ENCODE assay signal across 1 cellular context in the genomic region with DNA sequence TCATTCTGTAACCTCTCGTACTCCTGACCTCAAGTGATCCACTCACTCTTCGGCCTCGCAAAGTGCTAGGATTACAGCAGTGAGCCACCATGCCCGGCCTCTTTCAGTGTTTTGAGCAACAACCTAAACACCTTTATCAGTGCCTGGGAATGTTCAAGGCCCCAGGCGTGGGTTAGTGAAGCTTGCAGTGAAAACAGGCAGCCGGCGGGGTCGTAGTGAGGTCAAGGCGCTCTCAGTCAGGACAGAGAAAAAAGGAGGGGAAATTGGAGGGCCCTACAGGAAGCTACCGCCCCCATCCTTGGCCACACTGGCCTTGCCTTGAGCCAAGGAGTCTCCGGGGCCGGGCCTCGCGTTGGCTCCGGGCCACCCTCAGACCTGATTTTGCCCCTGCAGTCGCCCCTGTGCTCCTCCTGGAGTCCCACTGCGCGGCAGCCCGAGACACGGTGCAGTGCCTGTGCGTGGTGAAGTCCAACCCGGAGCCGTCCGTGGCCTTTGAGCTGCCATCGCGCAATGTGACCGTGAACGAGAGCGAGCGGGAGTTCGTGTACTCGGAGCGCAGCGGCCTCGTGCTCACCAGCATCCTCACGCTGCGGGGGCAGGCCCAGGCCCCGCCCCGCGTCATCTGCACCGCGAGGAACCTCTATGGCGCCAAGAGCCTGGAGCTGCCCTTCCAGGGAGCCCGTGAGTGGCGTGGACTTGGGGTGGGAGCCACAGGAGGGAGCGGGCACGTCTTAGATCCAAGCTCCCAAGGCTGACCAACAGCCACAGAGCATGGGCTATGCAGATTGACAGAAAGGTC.
TF ChIP-seq lines count a peak whose summit lies in the region.

No MANE protein-coding gene starts in this region.

TF ChIP-seq in HepG2, 621 proteins besides CTCF, POLR2A, EP300 and RAD21 (continued from another document and continues in another):
- TF ChIP-seq CREM (IDR thresholded peaks at IDR 0.05) (peak; percentile 25; the same call in 1 of the 2 replicates), CREM (CRISPR knock-in tag; IDR thresholded peaks at IDR 0.05) (no peak), TAF1 (CRISPR knock-in tag; IDR thresholded peaks at IDR 0.05) (no peak), ATF1 (CRISPR knock-in tag; IDR thresholded peaks at IDR 0.05) (no peak), ZNF674 (CRISPR knock-in tag; IDR thresholded peaks at IDR 0.05; ENCODE audit: low read depth) (no peak), ZNF547 (CRISPR knock-in tag; IDR thresholded peaks at IDR 0.05) (no peak), SAFB2 (CRISPR knock-in tag; IDR thresholded peaks at IDR 0.05; ENCODE audit: borderline replicate concordance, low read depth) (no peak), GABPB1 (CRISPR knock-in tag; IDR thresholded peaks at IDR 0.05) (peak; percentile 22; the same call in 1 of the 2 replicates), ZNF614 (CRISPR knock-in tag; IDR thresholded peaks at IDR 0.05; ENCODE audit: borderline replicate concordance) (peak; percentile 81; the same call in 1 of the 2 replicates), PHF8 (CRISPR knock-in tag; IDR thresholded peaks at IDR 0.05) (no peak), ZNF709 (CRISPR knock-in tag; IDR thresholded peaks at IDR 0.05) (no peak), RFX3 (CRISPR knock-in tag; IDR thresholded peaks at IDR 0.05) (no peak), ZEB1 (IDR thresholded peaks at IDR 0.05; ENCODE audit: insufficient replicate concordance, low read depth) (no peak), MZF1 (CRISPR knock-in tag; IDR thresholded peaks at IDR 0.05; ENCODE audit: borderline replicate concordance) (no peak), ZNF720 (CRISPR knock-in tag; IDR thresholded peaks at IDR 0.05) (no peak), SALL1 (CRISPR knock-in tag; IDR thresholded peaks at IDR 0.05) (peak; percentile 87), ZBTB20 (CRISPR knock-in tag; IDR thresholded peaks at IDR 0.05; ENCODE audit: borderline replicate concordance, low read depth) (no peak), AGO2 (optimal IDR thresholded peaks at IDR 0.05; ENCODE audit: low read depth, low read length) (no peak), NBN (conservative IDR thresholded peaks at IDR 0.05) (no peak), HNRNPH1 (optimal IDR thresholded peaks at IDR 0.05; ENCODE audit: low read depth, low read length) (no peak), ZNF629 (CRISPR knock-in tag; conservative IDR thresholded peaks at IDR 0.05) (no peak)
- TF ChIP-seq, protein P1, sequence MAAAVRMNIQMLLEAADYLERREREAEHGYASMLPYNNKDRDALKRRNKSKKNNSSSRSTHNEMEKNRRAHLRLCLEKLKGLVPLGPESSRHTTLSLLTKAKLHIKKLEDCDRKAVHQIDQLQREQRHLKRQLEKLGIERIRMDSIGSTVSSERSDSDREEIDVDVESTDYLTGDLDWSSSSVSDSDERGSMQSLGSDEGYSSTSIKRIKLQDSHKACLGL (CRISPR knock-in tag; IDR thresholded peaks at IDR 0.05) = no peak
- TF ChIP-seq, protein P2, sequence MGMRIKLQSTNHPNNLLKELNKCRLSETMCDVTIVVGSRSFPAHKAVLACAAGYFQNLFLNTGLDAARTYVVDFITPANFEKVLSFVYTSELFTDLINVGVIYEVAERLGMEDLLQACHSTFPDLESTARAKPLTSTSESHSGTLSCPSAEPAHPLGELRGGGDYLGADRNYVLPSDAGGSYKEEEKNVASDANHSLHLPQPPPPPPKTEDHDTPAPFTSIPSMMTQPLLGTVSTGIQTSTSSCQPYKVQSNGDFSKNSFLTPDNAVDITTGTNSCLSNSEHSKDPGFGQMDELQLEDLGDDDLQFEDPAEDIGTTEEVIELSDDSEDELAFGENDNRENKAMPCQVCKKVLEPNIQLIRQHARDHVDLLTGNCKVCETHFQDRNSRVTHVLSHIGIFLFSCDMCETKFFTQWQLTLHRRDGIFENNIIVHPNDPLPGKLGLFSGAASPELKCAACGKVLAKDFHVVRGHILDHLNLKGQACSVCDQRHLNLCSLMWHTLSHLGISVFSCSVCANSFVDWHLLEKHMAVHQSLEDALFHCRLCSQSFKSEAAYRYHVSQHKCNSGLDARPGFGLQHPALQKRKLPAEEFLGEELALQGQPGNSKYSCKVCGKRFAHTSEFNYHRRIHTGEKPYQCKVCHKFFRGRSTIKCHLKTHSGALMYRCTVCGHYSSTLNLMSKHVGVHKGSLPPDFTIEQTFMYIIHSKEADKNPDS (CRISPR knock-in tag; IDR thresholded peaks at IDR 0.05) = no peak
- TF ChIP-seq, protein P3, sequence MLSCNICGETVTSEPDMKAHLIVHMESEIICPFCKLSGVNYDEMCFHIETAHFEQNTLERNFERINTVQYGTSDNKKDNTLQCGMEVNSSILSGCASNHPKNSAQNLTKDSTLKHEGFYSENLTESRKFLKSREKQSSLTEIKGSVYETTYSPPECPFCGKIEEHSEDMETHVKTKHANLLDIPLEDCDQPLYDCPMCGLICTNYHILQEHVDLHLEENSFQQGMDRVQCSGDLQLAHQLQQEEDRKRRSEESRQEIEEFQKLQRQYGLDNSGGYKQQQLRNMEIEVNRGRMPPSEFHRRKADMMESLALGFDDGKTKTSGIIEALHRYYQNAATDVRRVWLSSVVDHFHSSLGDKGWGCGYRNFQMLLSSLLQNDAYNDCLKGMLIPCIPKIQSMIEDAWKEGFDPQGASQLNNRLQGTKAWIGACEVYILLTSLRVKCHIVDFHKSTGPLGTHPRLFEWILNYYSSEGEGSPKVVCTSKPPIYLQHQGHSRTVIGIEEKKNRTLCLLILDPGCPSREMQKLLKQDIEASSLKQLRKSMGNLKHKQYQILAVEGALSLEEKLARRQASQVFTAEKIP (CRISPR knock-in tag; IDR thresholded peaks at IDR 0.05; ENCODE audit: borderline replicate concordance) = no peak
- TF ChIP-seq, protein P4, sequence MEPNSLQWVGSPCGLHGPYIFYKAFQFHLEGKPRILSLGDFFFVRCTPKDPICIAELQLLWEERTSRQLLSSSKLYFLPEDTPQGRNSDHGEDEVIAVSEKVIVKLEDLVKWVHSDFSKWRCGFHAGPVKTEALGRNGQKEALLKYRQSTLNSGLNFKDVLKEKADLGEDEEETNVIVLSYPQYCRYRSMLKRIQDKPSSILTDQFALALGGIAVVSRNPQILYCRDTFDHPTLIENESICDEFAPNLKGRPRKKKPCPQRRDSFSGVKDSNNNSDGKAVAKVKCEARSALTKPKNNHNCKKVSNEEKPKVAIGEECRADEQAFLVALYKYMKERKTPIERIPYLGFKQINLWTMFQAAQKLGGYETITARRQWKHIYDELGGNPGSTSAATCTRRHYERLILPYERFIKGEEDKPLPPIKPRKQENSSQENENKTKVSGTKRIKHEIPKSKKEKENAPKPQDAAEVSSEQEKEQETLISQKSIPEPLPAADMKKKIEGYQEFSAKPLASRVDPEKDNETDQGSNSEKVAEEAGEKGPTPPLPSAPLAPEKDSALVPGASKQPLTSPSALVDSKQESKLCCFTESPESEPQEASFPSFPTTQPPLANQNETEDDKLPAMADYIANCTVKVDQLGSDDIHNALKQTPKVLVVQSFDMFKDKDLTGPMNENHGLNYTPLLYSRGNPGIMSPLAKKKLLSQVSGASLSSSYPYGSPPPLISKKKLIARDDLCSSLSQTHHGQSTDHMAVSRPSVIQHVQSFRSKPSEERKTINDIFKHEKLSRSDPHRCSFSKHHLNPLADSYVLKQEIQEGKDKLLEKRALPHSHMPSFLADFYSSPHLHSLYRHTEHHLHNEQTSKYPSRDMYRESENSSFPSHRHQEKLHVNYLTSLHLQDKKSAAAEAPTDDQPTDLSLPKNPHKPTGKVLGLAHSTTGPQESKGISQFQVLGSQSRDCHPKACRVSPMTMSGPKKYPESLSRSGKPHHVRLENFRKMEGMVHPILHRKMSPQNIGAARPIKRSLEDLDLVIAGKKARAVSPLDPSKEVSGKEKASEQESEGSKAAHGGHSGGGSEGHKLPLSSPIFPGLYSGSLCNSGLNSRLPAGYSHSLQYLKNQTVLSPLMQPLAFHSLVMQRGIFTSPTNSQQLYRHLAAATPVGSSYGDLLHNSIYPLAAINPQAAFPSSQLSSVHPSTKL (CRISPR knock-in tag; IDR thresholded peaks at IDR 0.05) = peak; percentile 72
- TF ChIP-seq, protein P5, sequence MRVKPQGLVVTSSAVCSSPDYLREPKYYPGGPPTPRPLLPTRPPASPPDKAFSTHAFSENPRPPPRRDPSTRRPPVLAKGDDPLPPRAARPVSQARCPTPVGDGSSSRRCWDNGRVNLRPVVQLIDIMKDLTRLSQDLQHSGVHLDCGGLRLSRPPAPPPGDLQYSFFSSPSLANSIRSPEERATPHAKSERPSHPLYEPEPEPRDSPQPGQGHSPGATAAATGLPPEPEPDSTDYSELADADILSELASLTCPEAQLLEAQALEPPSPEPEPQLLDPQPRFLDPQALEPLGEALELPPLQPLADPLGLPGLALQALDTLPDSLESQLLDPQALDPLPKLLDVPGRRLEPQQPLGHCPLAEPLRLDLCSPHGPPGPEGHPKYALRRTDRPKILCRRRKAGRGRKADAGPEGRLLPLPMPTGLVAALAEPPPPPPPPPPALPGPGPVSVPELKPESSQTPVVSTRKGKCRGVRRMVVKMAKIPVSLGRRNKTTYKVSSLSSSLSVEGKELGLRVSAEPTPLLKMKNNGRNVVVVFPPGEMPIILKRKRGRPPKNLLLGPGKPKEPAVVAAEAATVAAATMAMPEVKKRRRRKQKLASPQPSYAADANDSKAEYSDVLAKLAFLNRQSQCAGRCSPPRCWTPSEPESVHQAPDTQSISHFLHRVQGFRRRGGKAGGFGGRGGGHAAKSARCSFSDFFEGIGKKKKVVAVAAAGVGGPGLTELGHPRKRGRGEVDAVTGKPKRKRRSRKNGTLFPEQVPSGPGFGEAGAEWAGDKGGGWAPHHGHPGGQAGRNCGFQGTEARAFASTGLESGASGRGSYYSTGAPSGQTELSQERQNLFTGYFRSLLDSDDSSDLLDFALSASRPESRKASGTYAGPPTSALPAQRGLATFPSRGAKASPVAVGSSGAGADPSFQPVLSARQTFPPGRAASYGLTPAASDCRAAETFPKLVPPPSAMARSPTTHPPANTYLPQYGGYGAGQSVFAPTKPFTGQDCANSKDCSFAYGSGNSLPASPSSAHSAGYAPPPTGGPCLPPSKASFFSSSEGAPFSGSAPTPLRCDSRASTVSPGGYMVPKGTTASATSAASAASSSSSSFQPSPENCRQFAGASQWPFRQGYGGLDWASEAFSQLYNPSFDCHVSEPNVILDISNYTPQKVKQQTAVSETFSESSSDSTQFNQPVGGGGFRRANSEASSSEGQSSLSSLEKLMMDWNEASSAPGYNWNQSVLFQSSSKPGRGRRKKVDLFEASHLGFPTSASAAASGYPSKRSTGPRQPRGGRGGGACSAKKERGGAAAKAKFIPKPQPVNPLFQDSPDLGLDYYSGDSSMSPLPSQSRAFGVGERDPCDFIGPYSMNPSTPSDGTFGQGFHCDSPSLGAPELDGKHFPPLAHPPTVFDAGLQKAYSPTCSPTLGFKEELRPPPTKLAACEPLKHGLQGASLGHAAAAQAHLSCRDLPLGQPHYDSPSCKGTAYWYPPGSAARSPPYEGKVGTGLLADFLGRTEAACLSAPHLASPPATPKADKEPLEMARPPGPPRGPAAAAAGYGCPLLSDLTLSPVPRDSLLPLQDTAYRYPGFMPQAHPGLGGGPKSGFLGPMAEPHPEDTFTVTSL (CRISPR knock-in tag; IDR thresholded peaks at IDR 0.05; ENCODE audit: borderline replicate concordance) = no peak
- TF ChIP-seq, protein P6, sequence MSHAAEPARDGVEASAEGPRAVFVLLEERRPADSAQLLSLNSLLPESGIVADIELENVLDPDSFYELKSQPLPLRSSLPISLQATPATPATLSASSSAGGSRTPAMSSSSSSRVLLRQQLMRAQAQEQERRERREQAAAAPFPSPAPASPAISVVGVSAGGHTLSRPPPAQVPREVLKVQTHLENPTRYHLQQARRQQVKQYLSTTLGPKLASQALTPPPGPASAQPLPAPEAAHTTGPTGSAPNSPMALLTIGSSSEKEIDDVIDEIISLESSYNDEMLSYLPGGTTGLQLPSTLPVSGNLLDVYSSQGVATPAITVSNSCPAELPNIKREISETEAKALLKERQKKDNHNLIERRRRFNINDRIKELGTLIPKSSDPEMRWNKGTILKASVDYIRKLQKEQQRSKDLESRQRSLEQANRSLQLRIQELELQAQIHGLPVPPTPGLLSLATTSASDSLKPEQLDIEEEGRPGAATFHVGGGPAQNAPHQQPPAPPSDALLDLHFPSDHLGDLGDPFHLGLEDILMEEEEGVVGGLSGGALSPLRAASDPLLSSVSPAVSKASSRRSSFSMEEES (CRISPR knock-in tag; IDR thresholded peaks at IDR 0.05) = no peak; the same call in 1 of the 2 replicates
- TF ChIP-seq, protein P7, sequence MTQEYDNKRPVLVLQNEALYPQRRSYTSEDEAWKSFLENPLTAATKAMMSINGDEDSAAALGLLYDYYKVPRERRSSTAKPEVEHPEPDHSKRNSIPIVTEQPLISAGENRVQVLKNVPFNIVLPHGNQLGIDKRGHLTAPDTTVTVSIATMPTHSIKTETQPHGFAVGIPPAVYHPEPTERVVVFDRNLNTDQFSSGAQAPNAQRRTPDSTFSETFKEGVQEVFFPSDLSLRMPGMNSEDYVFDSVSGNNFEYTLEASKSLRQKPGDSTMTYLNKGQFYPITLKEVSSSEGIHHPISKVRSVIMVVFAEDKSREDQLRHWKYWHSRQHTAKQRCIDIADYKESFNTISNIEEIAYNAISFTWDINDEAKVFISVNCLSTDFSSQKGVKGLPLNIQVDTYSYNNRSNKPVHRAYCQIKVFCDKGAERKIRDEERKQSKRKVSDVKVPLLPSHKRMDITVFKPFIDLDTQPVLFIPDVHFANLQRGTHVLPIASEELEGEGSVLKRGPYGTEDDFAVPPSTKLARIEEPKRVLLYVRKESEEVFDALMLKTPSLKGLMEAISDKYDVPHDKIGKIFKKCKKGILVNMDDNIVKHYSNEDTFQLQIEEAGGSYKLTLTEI (CRISPR knock-in tag; conservative IDR thresholded peaks at IDR 0.05) = no peak
- TF ChIP-seq, protein P8, sequence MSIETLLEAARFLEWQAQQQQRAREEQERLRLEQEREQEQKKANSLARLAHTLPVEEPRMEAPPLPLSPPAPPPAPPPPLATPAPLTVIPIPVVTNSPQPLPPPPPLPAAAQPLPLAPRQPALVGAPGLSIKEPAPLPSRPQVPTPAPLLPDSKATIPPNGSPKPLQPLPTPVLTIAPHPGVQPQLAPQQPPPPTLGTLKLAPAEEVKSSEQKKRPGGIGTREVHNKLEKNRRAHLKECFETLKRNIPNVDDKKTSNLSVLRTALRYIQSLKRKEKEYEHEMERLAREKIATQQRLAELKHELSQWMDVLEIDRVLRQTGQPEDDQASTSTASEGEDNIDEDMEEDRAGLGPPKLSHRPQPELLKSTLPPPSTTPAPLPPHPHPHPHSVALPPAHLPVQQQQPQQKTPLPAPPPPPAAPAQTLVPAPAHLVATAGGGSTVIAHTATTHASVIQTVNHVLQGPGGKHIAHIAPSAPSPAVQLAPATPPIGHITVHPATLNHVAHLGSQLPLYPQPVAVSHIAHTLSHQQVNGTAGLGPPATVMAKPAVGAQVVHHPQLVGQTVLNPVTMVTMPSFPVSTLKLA (IDR thresholded peaks at IDR 0.05) = no peak
- TF ChIP-seq, protein P9, sequence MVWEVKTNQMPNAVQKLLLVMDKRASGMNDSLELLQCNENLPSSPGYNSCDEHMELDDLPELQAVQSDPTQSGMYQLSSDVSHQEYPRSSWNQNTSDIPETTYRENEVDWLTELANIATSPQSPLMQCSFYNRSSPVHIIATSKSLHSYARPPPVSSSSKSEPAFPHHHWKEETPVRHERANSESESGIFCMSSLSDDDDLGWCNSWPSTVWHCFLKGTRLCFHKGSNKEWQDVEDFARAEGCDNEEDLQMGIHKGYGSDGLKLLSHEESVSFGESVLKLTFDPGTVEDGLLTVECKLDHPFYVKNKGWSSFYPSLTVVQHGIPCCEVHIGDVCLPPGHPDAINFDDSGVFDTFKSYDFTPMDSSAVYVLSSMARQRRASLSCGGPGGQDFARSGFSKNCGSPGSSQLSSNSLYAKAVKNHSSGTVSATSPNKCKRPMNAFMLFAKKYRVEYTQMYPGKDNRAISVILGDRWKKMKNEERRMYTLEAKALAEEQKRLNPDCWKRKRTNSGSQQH (CRISPR knock-in tag; IDR thresholded peaks at IDR 0.05; ENCODE audit: low read depth) = no peak
